14 cellular contexts compared by ENCODE assay signal in genomic region chr15:83685864-83686263, GRCh38. TPM values are rescaled to one million over a fixed set of nuclear protein-coding genes. Genes with fewer than 3 reads are reported as not detected.
"Had no signal": no experiment of that assay in that cellular context is flagged by ENCODE, and none has a peak within 500 bp of the region (broad histone marks: within the 10 kb centered on the region; RNA-seq: fewer than 3 reads in every experiment).

No MANE protein-coding gene starts in this region.

- H3K27me3 ChIP-seq: upper lobe of right lung had no signal

- H3K27ac ChIP-seq: upper lobe of right lung, WERI-Rb-1 had no signal

- H3K4me3 ChIP-seq: upper lobe of right lung had no signal

- ATAC-seq: activated CD8-positive, alpha-beta T cell treated with anti-CD3 and anti-CD28 coated beads, Interleukin-2, amount 10 ng/mL, durations not matched to agents 7 days and 5 days; stimulated activated naive B cell treated with anti-CD40 and anti-IgM and Interleukin-4, amounts not matched to agents 10 μg/mL and 1 μg/mL and 100 μg/mL, for 72 hours; upper lobe of right lung had no signal

- H3K9me3 ChIP-seq: upper lobe of right lung had no signal

- H3K36me3 ChIP-seq: upper lobe of right lung, WERI-Rb-1 had no signal

- DNase-seq: activated CD4-positive, alpha-beta T cell treated with anti-CD3 and anti-CD28 coated beads for 4 hours; activated CD8-positive, alpha-beta memory T cell treated with anti-CD3 and anti-CD28 coated beads, Interleukin-2, amount 50 U/mL, for 48 hours; activated CD8-positive, alpha-beta T cell treated with anti-CD3 and anti-CD28 coated beads, Interleukin-2, amount 10 ng/mL, durations not matched to agents 7 days and 5 days; activated naive CD8-positive, alpha-beta T cell treated with anti-CD3 and anti-CD28 coated beads, Interleukin-2, amount 10 ng/mL, durations not matched to agents 7 days and 5 days; anterior cingulate cortex; hypothalamus; retina; stimulated activated CD4-positive, alpha-beta T cell treated with anti-CD3 and anti-CD28 coated beads, Interleukin-2, amount 100 ng/mL, for 24 hours; stimulated activated naive B cell treated with anti-CD40 and anti-IgM and Interleukin-4, amounts not matched to agents 10 μg/mL and 1 μg/mL and 100 μg/mL, for 72 hours; T1000; upper lobe of right lung; WERI-Rb-1 had no signal

- H3K4me1 ChIP-seq: upper lobe of right lung had no signal

RNA-seq across cellular contexts. Expression of gene ADAMTSL3, which starts 31.9 kb away (rescaled TPM):
- total RNA-seq: activated CD8-positive, alpha-beta T cell treated with anti-CD3 and anti-CD28 coated beads, Interleukin-2, amount 10 ng/mL, durations not matched to agents 7 days and 5 days; activated naive CD8-positive, alpha-beta T cell treated with anti-CD3 and anti-CD28 coated beads, Interleukin-2, amount 10 ng/mL, durations not matched to agents 7 days and 5 days; endothelial cell of umbilical vein; osteocyte had no signal
- polyA plus RNA-seq: endothelial cell of umbilical vein had no signal
